Comparison of ENCODE assay signal across 8 cellular contexts in the genomic region with DNA sequence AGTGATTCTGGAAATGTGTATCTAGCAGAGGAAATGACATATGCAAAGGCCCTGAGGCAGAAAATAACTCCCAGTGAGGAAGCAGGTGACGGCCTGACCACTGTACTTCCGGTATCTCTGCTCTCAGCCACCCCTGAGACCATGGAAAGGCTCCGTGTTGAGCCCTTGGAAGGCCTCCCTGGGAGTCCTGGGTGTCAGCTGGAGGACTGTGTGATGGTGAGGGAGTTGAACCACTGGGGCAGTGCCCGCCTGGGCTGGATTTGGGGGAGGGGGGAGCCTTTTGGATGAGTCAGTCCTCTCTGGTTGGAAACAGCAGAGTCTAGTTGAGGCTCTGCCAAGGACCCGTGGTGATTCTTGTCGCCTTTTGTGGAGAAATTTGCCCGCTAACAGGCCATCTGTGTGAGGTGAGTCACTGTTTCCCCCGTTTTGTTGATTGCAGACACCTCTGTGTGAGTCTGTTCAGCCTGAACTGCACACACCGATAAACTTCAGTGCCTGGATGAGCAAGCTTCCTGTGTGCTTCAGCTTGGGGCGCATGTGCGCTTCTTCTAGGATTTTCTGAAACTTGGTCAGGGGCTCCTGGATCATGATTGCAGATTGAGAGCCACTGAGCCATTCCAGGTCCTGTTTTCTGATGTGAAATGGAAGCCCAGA.
DNase-seq lines count a peak whose midpoint lies in the region; ATAC-seq and TF ChIP-seq lines count a peak whose summit lies in the region.

No MANE protein-coding gene starts in this region.

- H3K27me3 ChIP-seq in Loucy (ENCODE audit: insufficient read depth, low read length, poor library complexity, severe bottlenecking) = no peaks in the 10 kb centered on the region

- H3K9me2 ChIP-seq in Loucy (replicated peaks; ENCODE audit: low read depth, low read length) = no peaks in the 10 kb centered on the region

- H3K27ac Mint-ChIP-seq in chondrocyte (ENCODE audit: unreplicated experiment) (peak overlapping the region; percentile 92), naive B cell (peak overlapping the region; percentile 100)

- H3K9ac ChIP-seq in Loucy (ENCODE audit: low read depth, low read length, poor library complexity, severe bottlenecking) = peak overlapping the region; percentile 72

- H3K4me3 ChIP-seq in GM08714 (ENCODE audit: low read length) (peak overlapping the region; percentile 57; the same call in 1 of the 2 replicates), Loucy (ENCODE audit: low read length, poor library complexity, severe bottlenecking) (peak overlapping the region; percentile 73)

- DNase-seq in GOT3 (lab: John Stamatoyannopoulos, UW) (peak; percentile 32), chondrocyte (ENCODE audit: low spot score) (no peak), naive B cell (peak; percentile 85), NCI-H748 (lab: John Stamatoyannopoulos, UW; ENCODE audit: unreplicated experiment) (no peak)
- DNase-seq in activated CD4-positive, CD25-positive, alpha-beta regulatory T cell treated with anti-CD3 and anti-CD28 coated beads, Interleukin-2, amount 50 U/mL, for 72 hours = peak; percentile 72
- DNase-seq in stimulated activated naive CD4-positive, alpha-beta T cell treated with Interleukin-2 at 50 U/mL for 16 hours (lab: John Stamatoyannopoulos, UW) = peak; percentile 87

- H3K9me3 ChIP-seq in Loucy (ENCODE audit: insufficient read depth, low read depth, low read length) = no peaks in the 10 kb centered on the region

- H3F3A ChIP-seq in Loucy (ENCODE audit: low read depth) = peaks cover 14% of the 10 kb centered on the region

- H3K4me2 ChIP-seq in Loucy (ENCODE audit: low read depth, low read length, poor library complexity, severe bottlenecking) = peak overlapping the region; percentile 88

- peak; percentile 69 to 72 for ATAC-seq in naive B cell (ENCODE audit: low read depth in 2 of 2)

- H3K9me3 Mint-ChIP-seq in chondrocyte (ENCODE audit: low read depth) (no peaks in the 10 kb centered on the region), naive B cell (no peaks in the 10 kb centered on the region)

- H3K36me3 Mint-ChIP-seq in chondrocyte (ENCODE audit: low read depth) = no peaks in the 10 kb centered on the region
- peaks cover 0 to 3% of the 10 kb centered on the region in 2 donors for H3K36me3 Mint-ChIP-seq in naive B cell

- peaks cover 28% of the 10 kb centered on the region for H4K20me1 ChIP-seq in Loucy (ENCODE audit: insufficient read depth, low read length, poor library complexity, severe bottlenecking)

- H3K27me3 Mint-ChIP-seq in chondrocyte (ENCODE audit: low read depth) = no peaks in the 10 kb centered on the region
- H3K27me3 Mint-ChIP-seq in naive B cell = no peaks in the 10 kb centered on the region

- H3K4me1 Mint-ChIP-seq in chondrocyte (ENCODE audit: low read depth) (peaks cover 36% of the 10 kb centered on the region), naive B cell (peaks cover 91 to 100% (median 99%) of the 10 kb centered on the region in 3 donors)

- peaks cover 67% of the 10 kb centered on the region for H3K4me1 ChIP-seq in Loucy (ENCODE audit: insufficient read depth, low read length, poor library complexity, severe bottlenecking)

- H3K4me3 Mint-ChIP-seq in chondrocyte (ENCODE audit: unreplicated experiment) (peak overlapping the region; percentile 13), naive B cell (peak overlapping the region; percentile 66 to 96 (median 87))

- peaks cover 46% of the 10 kb centered on the region; the same call in 1 of the 2 replicates for H3K79me2 ChIP-seq in Loucy (ENCODE audit: insufficient read depth, low read length)

- TF ChIP-seq CTCF in Loucy (conservative IDR thresholded peaks at IDR 0.05; ENCODE audit: low read length) (no peak), chondrocyte (IDR thresholded peaks at IDR 0.05) (no peak)

- H2AFZ ChIP-seq in Loucy (ENCODE audit: low read length) = no peak overlapping the region

- H3K36me3 ChIP-seq in Loucy (ENCODE audit: insufficient read depth, low read length) = no peaks in the 10 kb centered on the region

Comparison
In these comparisons a context has a peak if more than half of its experiments do, and no peak if none do; other contexts are left out.
1. DNase-seq: peak in GOT3 (single experiment), activated CD4-positive, CD25-positive, alpha-beta regulatory T cell treated with anti-CD3 and anti-CD28 coated beads, Interleukin-2, amount 50 U/mL, for 72 hours (single experiment), naive B cell (single experiment) and stimulated activated naive CD4-positive, alpha-beta T cell treated with Interleukin-2 at 50 U/mL for 16 hours (single experiment); none in chondrocyte (single experiment) and NCI-H748 (single experiment).